ENCODE assay signal across 11 cellular contexts in the genomic region with DNA sequence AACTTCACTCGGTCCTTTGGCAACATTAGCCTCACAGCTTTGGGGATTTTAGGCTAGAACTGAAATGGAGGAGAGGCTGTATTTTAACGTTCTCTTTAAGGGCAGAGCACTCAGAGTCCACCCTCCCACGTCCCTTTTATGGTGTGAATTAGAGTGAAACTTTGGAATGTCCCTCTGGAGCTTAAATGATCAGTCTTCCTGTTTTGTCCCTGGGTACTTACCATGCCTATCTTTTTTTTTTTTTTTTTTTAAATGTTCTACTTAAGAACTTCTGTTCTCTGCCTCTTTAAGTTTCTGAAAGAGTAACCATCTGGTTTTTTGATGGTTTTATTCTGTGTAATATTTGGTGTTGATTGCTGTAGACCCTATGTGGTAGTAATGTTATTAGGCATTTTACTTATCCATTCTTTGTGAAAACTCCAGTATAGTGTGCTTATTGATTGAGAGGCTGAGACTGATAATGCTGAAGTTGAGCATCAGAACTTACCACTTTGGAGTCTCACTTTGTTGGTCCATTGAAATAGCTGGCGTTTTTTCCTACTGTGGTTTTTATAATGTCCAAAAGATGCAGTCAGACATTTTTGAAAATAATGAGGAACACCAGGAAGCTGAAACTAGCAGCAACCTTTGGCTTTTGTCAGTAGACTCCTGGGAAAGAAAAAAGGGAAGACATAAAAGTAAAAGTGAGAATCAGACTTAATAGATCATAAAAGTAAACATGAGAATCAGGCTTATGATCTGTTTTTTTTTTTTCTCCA. TPM values are rescaled to one million over a fixed set of nuclear protein-coding genes. Genes with fewer than 3 reads are reported as not detected.
DNase-seq lines count a peak whose midpoint lies in the region; ATAC-seq, FAIRE-seq and TF ChIP-seq lines count a peak whose summit lies in the region.
"Had no signal": no experiment of that assay in that cellular context is flagged by ENCODE, and none has a peak within 500 bp of the region (broad histone marks: within the 10 kb centered on the region; RNA-seq: fewer than 3 reads in every experiment).

No MANE protein-coding gene starts in this region.

- TF ChIP-seq CTCF in brain microvascular endothelial cell (IDR thresholded peaks at IDR 0.05; ENCODE audit: low read depth, low read length, missing control alignments) (no peak), smooth muscle cell (IDR thresholded peaks at IDR 0.05; ENCODE audit: borderline replicate concordance, insufficient read depth, poor library complexity, severe bottlenecking) (no peak)

- H3K9me3 ChIP-seq in smooth muscle cell (replicated peaks; ENCODE audit: low read depth) = no peaks in the 10 kb centered on the region
- H3K9me3 ChIP-seq: ovary, SJSA1 had no signal

- H3K4me2 ChIP-seq in smooth muscle cell = peak overlapping the region; percentile 34

- H3K79me2 ChIP-seq in smooth muscle cell (ENCODE audit: low read depth) = peaks cover 50% of the 10 kb centered on the region

- WGBS in smooth muscle cell (ENCODE audit: low lambda C conversion rate) = 26% methylated on average over 4 of the region's 4 CpGs

- peaks cover 3% of the 10 kb centered on the region for H3K4me1 ChIP-seq in smooth muscle cell (ENCODE audit: low read depth)
- H3K4me1 ChIP-seq: SJSA1 had no signal

- FAIRE-seq in GM12891 (lab: Jason Lieb, UNC) = no peak
- no peak for FAIRE-seq in H54 (lab: Jason Lieb, UNC)

- no peak for DNase-seq in GM12891 (ENCODE audit: insufficient read length, low spot score)
- no peak for DNase-seq in brain microvascular endothelial cell
- DNase-seq in smooth muscle cell (lab: John Stamatoyannopoulos, UW; ENCODE audit: unreplicated experiment) = no peak
- DNase-seq in H54 (ENCODE audit: insufficient read length, low spot score) = no peak
- no peak for DNase-seq in NCI-H82 treated with DMSO at 0.1 percent for 48 hours (lab: John Stamatoyannopoulos, UW; ENCODE audit: unreplicated experiment)
- DNase-seq: NCI-H1694 treated with DMSO at 0.1 percent for 48 hours, ovary had no signal

- H3K27me3 ChIP-seq in brain microvascular endothelial cell (replicated peaks) (no peaks in the 10 kb centered on the region), layer of hippocampus (ENCODE audit: control insufficient read depth, insufficient read depth, low read length) (no peaks in the 10 kb centered on the region), smooth muscle cell (ENCODE audit: low read depth) (no peaks in the 10 kb centered on the region)
- H3K27me3 ChIP-seq: ovary, SJSA1 had no signal

- H3K4me3 ChIP-seq in brain microvascular endothelial cell (ENCODE audit: low read depth, low read length) = no peak overlapping the region
- H3K4me3 ChIP-seq in smooth muscle cell = no peak overlapping the region
- H3K4me3 ChIP-seq: ovary, SJSA1 had no signal

- H3K9ac ChIP-seq in smooth muscle cell (ENCODE audit: low read depth) = no peak overlapping the region

- H3K36me3 ChIP-seq in brain microvascular endothelial cell (replicated peaks) = peaks cover 2% of the 10 kb centered on the region
- no peaks in the 10 kb centered on the region for H3K36me3 ChIP-seq in smooth muscle cell (ENCODE audit: low read depth)
- H3K36me3 ChIP-seq: ovary, SJSA1 had no signal

- H3K27ac ChIP-seq in brain microvascular endothelial cell (peak overlapping the region; percentile 17), layer of hippocampus (ENCODE audit: low read depth, low read length) (peak overlapping the region; percentile 52), smooth muscle cell (ENCODE audit: low read depth) (peak overlapping the region; percentile 30)
- H3K27ac ChIP-seq: ovary, SJSA1 had no signal

- H3F3A ChIP-seq in smooth muscle cell (ENCODE audit: low read depth) = no peaks in the 10 kb centered on the region

- ATAC-seq in GM19351 (IDR thresholded peaks at IDR 0.05; ENCODE audit: unreplicated experiment) (no peak), GM19463 (IDR thresholded peaks at IDR 0.05; ENCODE audit: unreplicated experiment) (no peak)

- TF ChIP-seq POLR2A in GM12891 (IDR thresholded peaks at IDR 0.05; ENCODE audit: low read depth, low read length) = no peak
- no peak for TF ChIP-seq POLR2A in H54 (IDR thresholded peaks at IDR 0.05; ENCODE audit: low read depth, low read length)

- H4K20me1 ChIP-seq in smooth muscle cell (ENCODE audit: low read depth) = peaks cover 41% of the 10 kb centered on the region

- in situ Hi-C loops in brain microvascular endothelial cell (cut with HindIII; ENCODE audit: low pct_ligation_motif_present, low sequenced_read_pairs) = no loop called here

- H2AFZ ChIP-seq in smooth muscle cell (ENCODE audit: low read depth) = no peak overlapping the region

TF ChIP-seq in GM12891, 5 proteins besides CTCF, POLR2A, EP300 and RAD21:
- TF ChIP-seq TAF1 (IDR thresholded peaks at IDR 0.05; ENCODE audit: low read depth, low read length) = no peak
- peak; percentile 28; the same call in 1 of the 2 replicates for TF ChIP-seq SPI1 (IDR thresholded peaks at IDR 0.05; ENCODE audit: low read depth, low read length)
- no peak for TF ChIP-seq POU2F2 (IDR thresholded peaks at IDR 0.05; ENCODE audit: low read depth, low read length)
- TF ChIP-seq PAX5 (IDR thresholded peaks at IDR 0.05; ENCODE audit: insufficient read depth, low read length, severe bottlenecking) = no peak
- TF ChIP-seq POLR2AphosphoS5 (IDR thresholded peaks at IDR 0.05; ENCODE audit: low read depth, low read length) = no peak

RNA-seq across cellular contexts. Expression of a gene that starts 11.6 kb away (rescaled TPM):
- 26.7 TPM for polyA plus RNA-seq in GM12891 (2012; ENCODE audit: low read depth, missing spikeins)
- 20.2 and 22.6 TPM in 2 replicates for total RNA-seq in smooth muscle cell
- polyA plus RNA-seq in smooth muscle cell = 12.9 and 18.1 TPM in 2 replicates

RNA-seq across cellular contexts. Expression of a gene that starts 58.1 kb away (rescaled TPM):
- 4.6 TPM for polyA plus RNA-seq in GM12891 (2012; ENCODE audit: low read depth, missing spikeins)
- 3.5 and 3.7 TPM in 2 replicates for total RNA-seq in smooth muscle cell
- 1.5 and 1.8 TPM in 2 replicates for polyA plus RNA-seq in smooth muscle cell
- total RNA-seq: SJSA1 had no signal
